Comparison of ENCODE assay signal across 17 cellular contexts in genomic region chr17:75815399-75815798, GRCh38. TPM values are rescaled to one million over a fixed set of nuclear protein-coding genes. Genes with fewer than 3 reads are reported as not detected.
DNase-seq lines count a peak whose midpoint lies in the region; ATAC-seq, FAIRE-seq and TF ChIP-seq lines count a peak whose summit lies in the region.
"Had no signal": no experiment of that assay in that cellular context is flagged by ENCODE, and none has a peak within 500 bp of the region (broad histone marks: within the 10 kb centered on the region; RNA-seq: fewer than 3 reads in every experiment).

No MANE protein-coding gene starts in this region.

- H2BK120ac ChIP-seq in trophoblast cell (ENCODE audit: insufficient read depth, low read length, poor library complexity): no peak overlapping the region

- H2AK5ac ChIP-seq in trophoblast cell (ENCODE audit: low read length): no peak overlapping the region

- H3K4me1 Mint-ChIP-seq in CD8-positive, alpha-beta T cell (ENCODE audit: low read depth): no peaks in the 10 kb centered on the region

- H3K79me1 ChIP-seq in trophoblast cell (ENCODE audit: low read length): peaks cover 4% of the 10 kb centered on the region

- no peak for DNase-seq in CD8-positive, alpha-beta T cell
- DNase-seq in Karpas-422 (peak; percentile 54), mammary epithelial cell (no peak), trophoblast cell (no peak), retina (no peak), urothelium cell line (ENCODE audit: low spot score) (no peak)
- DNase-seq: DND-41, GDM1, GOT3, NCI-H1048, NCI-H2107, NCI-H345, NCI-H526 treated with DMSO at 0.1 percent for 48 hours, OCI-M1 had no signal

- no peak for ATAC-seq in CD8-positive, alpha-beta T cell
- ATAC-seq in HG03378 (IDR thresholded peaks at IDR 0.05; ENCODE audit: unreplicated experiment): no peak

- H3K27me3 Mint-ChIP-seq in CD8-positive, alpha-beta T cell (ENCODE audit: low read depth): no peaks in the 10 kb centered on the region
- H3K27me3 Mint-ChIP-seq: CD8-positive, alpha-beta memory T cell had no signal

- no peak for TF ChIP-seq CTCF in CD8-positive, alpha-beta T cell (IDR thresholded peaks at IDR 0.05)
- TF ChIP-seq CTCF in mammary epithelial cell (conservative IDR thresholded peaks at IDR 0.05 in 1 of 2, IDR thresholded peaks at IDR 0.05 in 1 of 2; ENCODE audit: extremely low read depth in 1 of 2, insufficient read depth in 1 of 2, low read depth in 1 of 2, low read length in 2 of 2): no peak

- H3K14ac ChIP-seq in trophoblast cell (ENCODE audit: low read length): no peak overlapping the region

- WGBS in mammary epithelial cell (ENCODE audit: low coverage, missing lambda C conversion rate): 89% methylated on average over 3 of the region's 3 CpGs
- no CpG with 5 or more reads among the region's 3 CpGs for WGBS in trophoblast cell (ENCODE audit: extremely low coverage, insufficient coverage, insufficient read length)

- H3K27me3 ChIP-seq in CD8-positive, alpha-beta T cell (ENCODE audit: insufficient read depth, low read length): no peaks in the 10 kb centered on the region
- H3K27me3 ChIP-seq in Karpas-422 (ENCODE audit: low read length): no peaks in the 10 kb centered on the region
- H3K27me3 ChIP-seq in mammary epithelial cell (ENCODE audit: insufficient read depth, low read length): no peaks in the 10 kb centered on the region
- no peaks in the 10 kb centered on the region for H3K27me3 ChIP-seq in trophoblast cell (ENCODE audit: insufficient read depth, low read length)

- H3K4me2 ChIP-seq in Karpas-422 (ENCODE audit: low read depth, low read length, poor library complexity, severe bottlenecking) (no peak overlapping the region), mammary epithelial cell (ENCODE audit: insufficient read depth, low read depth, low read length) (peak overlapping the region; percentile 59), trophoblast cell (ENCODE audit: low read length) (no peak overlapping the region)

- H3K79me2 ChIP-seq in Karpas-422 (ENCODE audit: low read length) (no peaks in the 10 kb centered on the region), mammary epithelial cell (ENCODE audit: insufficient read depth, low read length) (no peaks in the 10 kb centered on the region), trophoblast cell (ENCODE audit: control insufficient read depth, insufficient read depth, low read length, poor library complexity) (no peaks in the 10 kb centered on the region)

- H3K23ac ChIP-seq in trophoblast cell (ENCODE audit: low read length): no peak overlapping the region

- no peak overlapping the region for H4K8ac ChIP-seq in trophoblast cell (ENCODE audit: low read depth, low read length)

- POLR2A ChIA-PET in CD8-positive, alpha-beta T cell (lab: Charles Lee): interaction anchor here (0.9 kb wide), 1 partner anchor 12 kb away, joined by 4 read pairs; no protein-coding TSS in a partner anchor

- no peak overlapping the region for H3K18ac ChIP-seq in trophoblast cell (ENCODE audit: low read length)

- CTCF ChIA-PET in CD8-positive, alpha-beta T cell (lab: Charles Lee): interaction anchor here (0.7 to 1.7 kb wide), 5 partner anchors 12 to 67 kb away, joined by 3 to 5 read pairs (median 3); no protein-coding TSS in a partner anchor
- CTCF ChIA-PET in mammary epithelial cell (lab: Charles Lee; ENCODE audit: low non-redundant PET): no interaction called here

- no peak overlapping the region for H2BK5ac ChIP-seq in trophoblast cell (ENCODE audit: low read depth, low read length, poor library complexity)

- H3K4ac ChIP-seq in trophoblast cell (ENCODE audit: low read depth, low read length): no peak overlapping the region

- BruUV-seq in mammary epithelial cell (replicated peaks; lab: Mats Ljungman, UMichigan): no TSS peak

- peaks cover 79% of the 10 kb centered on the region for H3K36me3 Mint-ChIP-seq in CD8-positive, alpha-beta T cell

- H3K9me2 ChIP-seq in Karpas-422 (replicated peaks; ENCODE audit: insufficient read depth, low read length): no peaks in the 10 kb centered on the region

- H3K36me3 ChIP-seq in CD8-positive, alpha-beta T cell (ENCODE audit: insufficient read depth, low read length): peaks cover 48% of the 10 kb centered on the region
- H3K36me3 ChIP-seq in Karpas-422 (ENCODE audit: insufficient read depth, low read length) (peaks cover 22% of the 10 kb centered on the region), mammary epithelial cell (ENCODE audit: insufficient read depth, low read length) (peaks cover 3% of the 10 kb centered on the region), trophoblast cell (ENCODE audit: control insufficient read depth in 1 of 2, insufficient read depth in 2 of 2, low read length in 2 of 2) (peaks cover 84 to 85% of the 10 kb centered on the region in 2 experiments)

- H3K27ac ChIP-seq in CD8-positive, alpha-beta T cell (ENCODE audit: low read depth, low read length): no peak overlapping the region
- H3K27ac ChIP-seq in Karpas-422 (ENCODE audit: low read length): peak overlapping the region; percentile 37; the same call in 1 of the 2 replicates
- H3K27ac ChIP-seq in mammary epithelial cell (ENCODE audit: insufficient read depth, low read depth, low read length): no peak overlapping the region
- H3K27ac ChIP-seq in trophoblast cell (ENCODE audit: low read depth, low read length): peak overlapping the region; percentile 19

- no peak overlapping the region for H3K9ac ChIP-seq in Karpas-422 (ENCODE audit: low read length)
- no peak overlapping the region for H3K9ac ChIP-seq in mammary epithelial cell (ENCODE audit: insufficient read depth, low read length)
- H3K9ac ChIP-seq in trophoblast cell (ENCODE audit: low read length): no peak overlapping the region

- peak overlapping the region; percentile 41 for H3K27ac Mint-ChIP-seq in CD8-positive, alpha-beta T cell
- H3K27ac Mint-ChIP-seq: CD8-positive, alpha-beta memory T cell had no signal

- no peaks in the 10 kb centered on the region for H3K9me3 Mint-ChIP-seq in CD8-positive, alpha-beta T cell
- H3K9me3 Mint-ChIP-seq: CD8-positive, alpha-beta memory T cell had no signal

- H2BK12ac ChIP-seq in trophoblast cell (ENCODE audit: low read length): no peak overlapping the region

- no peaks in the 10 kb centered on the region for H3K9me3 ChIP-seq in CD8-positive, alpha-beta T cell (ENCODE audit: low read length)
- no peaks in the 10 kb centered on the region for H3K9me3 ChIP-seq in Karpas-422 (ENCODE audit: low read length)
- no peaks in the 10 kb centered on the region for H3K9me3 ChIP-seq in mammary epithelial cell (replicated peaks; ENCODE audit: insufficient read depth, low read length)
- H3K9me3 ChIP-seq in trophoblast cell (ENCODE audit: insufficient read depth, low read depth, low read length): no peaks in the 10 kb centered on the region

- no peak overlapping the region for H2AFZ ChIP-seq in Karpas-422 (ENCODE audit: low read length)
- H2AFZ ChIP-seq in mammary epithelial cell (ENCODE audit: low read depth, low read length): peak overlapping the region; percentile 80
- H2AFZ ChIP-seq in trophoblast cell (ENCODE audit: insufficient read depth, low read length, poor library complexity): no peak overlapping the region

- H3K4me3 Mint-ChIP-seq in CD8-positive, alpha-beta T cell: no peak overlapping the region
- H3K4me3 Mint-ChIP-seq: CD8-positive, alpha-beta memory T cell had no signal

- peak overlapping the region; percentile 48 for H4K91ac ChIP-seq in trophoblast cell (ENCODE audit: low read depth, low read length)

- H3K4me3 ChIP-seq in CD8-positive, alpha-beta T cell (ENCODE audit: low read depth, low read length): no peak overlapping the region
- H3K4me3 ChIP-seq in Karpas-422 (ENCODE audit: low read length) (no peak overlapping the region), mammary epithelial cell (replicated peaks in 1 of 3; ENCODE audit: insufficient read depth in 1 of 3, low read depth in 2 of 3, low read length in 3 of 3) (no peak overlapping the region), trophoblast cell (ENCODE audit: low read depth, low read length) (no peak overlapping the region)

- no peak for FAIRE-seq in urothelium cell line (lab: Jason Lieb, UNC)
- FAIRE-seq: GM12892 had no signal

- dilution Hi-C loops in mammary epithelial cell (cut with HindIII; ENCODE audit: low sequenced_read_pairs): no loop called here

- no peak overlapping the region for H4K12ac ChIP-seq in trophoblast cell (ENCODE audit: low read depth, low read length)

- H4K20me1 ChIP-seq in Karpas-422 (ENCODE audit: insufficient read depth, low read depth, low read length) (no peaks in the 10 kb centered on the region), mammary epithelial cell (ENCODE audit: insufficient read depth, low read length) (no peaks in the 10 kb centered on the region)

- intact Hi-C loops in CD8-positive, alpha-beta T cell (cut with DNase I, micrococcal nuclease): no loop called here
- intact Hi-C loops in mammary epithelial cell (cut with micrococcal nuclease): no loop called here

- no peaks in the 10 kb centered on the region for H3K4me1 ChIP-seq in CD8-positive, alpha-beta T cell (ENCODE audit: insufficient read depth, low read length)
- H3K4me1 ChIP-seq in Karpas-422 (ENCODE audit: low read length) (peaks cover 20% of the 10 kb centered on the region), mammary epithelial cell (ENCODE audit: insufficient read depth, low read length) (peaks cover 13% of the 10 kb centered on the region), trophoblast cell (ENCODE audit: control insufficient read depth in 1 of 2, insufficient read depth in 2 of 2, low read length in 2 of 2) (peaks cover 11 to 14% of the 10 kb centered on the region in 2 experiments)

- in situ Hi-C loops in mammary epithelial cell (cut with MboI; ENCODE audit: low sequenced_read_pairs in 2 of 2): no loop called here

RNA-seq across cellular contexts. Expression of gene UNC13D, which starts 28.8 kb away (rescaled TPM):
- 100 to 1,000 TPM; 123 to 124 TPM for total RNA-seq in CD8-positive, alpha-beta T cell
- 30.9 and 52.5 TPM in 2 replicates for total RNA-seq in Karpas-422 (2014; rRNA removed; shearing (Covaris generic); ENCODE audit: low replicate concordance)
- 1 to 10 TPM; 4.8 to 5.8 TPM for total RNA-seq in mammary epithelial cell
- polyA plus RNA-seq in mammary epithelial cell: 1.3 TPM
- polyA minus RNA-seq in mammary epithelial cell: 1.8 TPM
- polyA plus RNA-seq in trophoblast cell (2013): 4.4 and 4.9 TPM in 2 replicates

RNA-seq across cellular contexts. Expression of gene UNK, which starts 30.8 kb away (rescaled TPM):
- 10 to 100 TPM; 37.3 to 42.8 TPM for total RNA-seq in CD8-positive, alpha-beta T cell
- 22.9 and 49.0 TPM in 2 replicates for total RNA-seq in Karpas-422 (2014; rRNA removed; shearing (Covaris generic); ENCODE audit: low replicate concordance)
- 10 to 100 TPM; 15.2 to 15.8 TPM for total RNA-seq in mammary epithelial cell
- 10.3 TPM for polyA plus RNA-seq in mammary epithelial cell
- 4.2 TPM for polyA minus RNA-seq in mammary epithelial cell
- polyA plus RNA-seq in trophoblast cell (2013): 20.5 and 22.3 TPM in 2 replicates

RNA-seq across cellular contexts. Expression of gene WBP2, which starts 39.7 kb away (rescaled TPM):
- 10 to 100 TPM; 69.1 to 80.2 TPM for total RNA-seq in CD8-positive, alpha-beta T cell
- total RNA-seq in Karpas-422 (2014; rRNA removed; shearing (Covaris generic); ENCODE audit: low replicate concordance): 27.9 and 42.7 TPM in 2 replicates
- total RNA-seq in mammary epithelial cell: 10 to 100 TPM; 50.2 to 88.0 TPM
- polyA plus RNA-seq in mammary epithelial cell: 42.7 TPM
- polyA minus RNA-seq in mammary epithelial cell: 117 TPM
- polyA plus RNA-seq in trophoblast cell (2013): 131 and 133 TPM in 2 replicates

RNA-seq across cellular contexts. Expression of gene GALK1, which starts 50.4 kb away (rescaled TPM):
- 1 to 10 TPM; 3.4 to 3.7 TPM for total RNA-seq in CD8-positive, alpha-beta T cell
- 23.9 and 28.3 TPM in 2 replicates for total RNA-seq in Karpas-422 (2014; rRNA removed; shearing (Covaris generic); ENCODE audit: low replicate concordance)
- total RNA-seq in mammary epithelial cell: 1 to 10 TPM; 1.5 to 3.0 TPM
- 3.8 TPM for polyA plus RNA-seq in mammary epithelial cell
- polyA minus RNA-seq in mammary epithelial cell: not detected
- polyA plus RNA-seq in trophoblast cell (2013): 14.2 TPM in 2 replicates

Comparison
In these comparisons a context has a peak if more than half of its experiments do, and no peak if none do; other contexts are left out.
1. H3K27ac ChIP-seq: peak in Karpas-422 (single experiment) and trophoblast cell (single experiment); none in CD8-positive, alpha-beta T cell (single experiment) and mammary epithelial cell (single experiment).